Comparison of ENCODE assay signal across 26 cellular contexts in genomic region chr16:65532846-65533245, GRCh38.
"Had no signal": no experiment of that assay in that cellular context is flagged by ENCODE, and none has a peak within 500 bp of the region (broad histone marks: within the 10 kb centered on the region; RNA-seq: fewer than 3 reads in every experiment).

No MANE protein-coding gene starts in this region.

- H3K27ac ChIP-seq: Peyer's patch, RWPE1, SJCRH30 had no signal

- FAIRE-seq: bronchial epithelial cell had no signal

- H3K27me3 ChIP-seq: Peyer's patch, SJCRH30 had no signal

- H3K9me2 ChIP-seq: SK-N-SH had no signal

- H3K4me3 ChIP-seq: SJCRH30 had no signal

- H3K36me3 ChIP-seq: Peyer's patch, SJCRH30 had no signal

- DNase-seq: activated CD4-positive, alpha-beta T cell treated with anti-CD3 and anti-CD28 coated beads for 48 hours; activated CD4-positive, alpha-beta T cell treated with anti-CD3 and anti-CD28 coated beads, Interleukin-2, amount 50 U/mL, for 4 hours; activated CD4-positive, CD25-positive, alpha-beta regulatory T cell treated with anti-CD3 and anti-CD28 coated beads, Interleukin-2, amount 50 U/mL, for 72 hours; activated CD8-positive, alpha-beta memory T cell treated with anti-CD3 and anti-CD28 coated beads, Interleukin-2, amount 50 U/mL, for 48 hours; activated CD8-positive, alpha-beta T cell treated with anti-CD3 and anti-CD28 coated beads, Interleukin-2, amount 10 ng/mL, durations not matched to agents 7 days and 5 days; activated T-cell treated with anti-CD3 and anti-CD28 coated beads, Interleukin-2, amount 50 U/mL, for 1 hour; aorta; central memory CD4-positive, alpha-beta T cell; KG1; MV-4-11; NCI-H1092 treated with DMSO at 0.1 percent for 48 hours; NCI-H1417 treated with DMSO at 0.1 percent for 48 hours; NCI-H1694; NCI-H2029; NCI-H345; NCI-H510A; NCI-H526 treated with DMSO at 0.1 percent for 48 hours; NK-92 treated with Interleukin-12 subunit alpha and Interleukin-12 subunit beta, amount 100 ng/mL, for 24 hours; Peyer's patch; Right ventricle myocardium superior; SJCRH30; SK-N-SH; T-helper 1 cell had no signal

- ATAC-seq: activated CD8-positive, alpha-beta T cell treated with anti-CD3 and anti-CD28 coated beads, Interleukin-2, amount 10 ng/mL, durations not matched to agents 7 days and 5 days; WTC11 had no signal

- H3K9me3 ChIP-seq: Peyer's patch, SJCRH30, SK-N-SH had no signal

- H3K4me2 ChIP-seq: SK-N-SH had no signal

- H3K9ac ChIP-seq: SK-N-SH had no signal

- H3K4me1 ChIP-seq: Peyer's patch had no signal
